ENCODE assay signal across 19 cellular contexts in genomic region chr10:58667658-58668310, GRCh38.
"Had no signal": no experiment of that assay in that cellular context is flagged by ENCODE, and none has a peak within 500 bp of the region (broad histone marks: within the 10 kb centered on the region; RNA-seq: fewer than 3 reads in every experiment).

No MANE protein-coding gene starts in this region.

- ATAC-seq: activated T-cell treated with anti-CD3 and anti-CD28 coated beads, Interleukin-2, amount 50 U/mL, for 4 hours; left ventricle myocardium superior; natural killer cell treated with Interleukin-12 subunit alpha and Interleukin-12 subunit beta and Interleukin-15 and Interleukin-18, amount 100 ng/mL, for 72 hours; stimulated activated naive CD8-positive, alpha-beta T cell treated with anti-CD3 and anti-CD28 coated beads, Interleukin-15, Interleukin-2, amounts not matched to agents 100 U/mL and 50 U/mL, for 24 hours had no signal

- H3K9me3 ChIP-seq: adrenal gland had no signal

- H3K27me3 ChIP-seq: adrenal gland, cardiac muscle cell, transverse colon had no signal

- H3K4me1 Mint-ChIP-seq: endodermal cell had no signal

- H3K4me3 ChIP-seq: adrenal gland, cardiac muscle cell, skin epidermis, transverse colon had no signal

- H3K27me3 Mint-ChIP-seq: activated CD4-positive, alpha-beta memory T cell treated with anti-CD3 and anti-CD28 coated beads, Interleukin-2, amount 10 ng/mL, durations not matched to agents 7 days and 5 days; natural killer cell treated with Interleukin-12 subunit alpha and Interleukin-12 subunit beta and Interleukin-15 and Interleukin-18, amount 100 ng/mL, for 72 hours had no signal

- H3K36me3 ChIP-seq: adrenal gland, cardiac muscle cell, transverse colon had no signal

- H3K4me3 Mint-ChIP-seq: activated CD4-positive, alpha-beta memory T cell treated with anti-CD3 and anti-CD28 coated beads, Interleukin-2, amount 10 ng/mL, durations not matched to agents 7 days and 5 days; activated T-cell treated with anti-CD3 and anti-CD28 coated beads, Interleukin-2, amount 50 U/mL, for 4 hours; endodermal cell; natural killer cell treated with Interleukin-12 subunit alpha and Interleukin-12 subunit beta and Interleukin-15 and Interleukin-18, amount 100 ng/mL, for 72 hours had no signal

- H3K27ac ChIP-seq: cardiac muscle cell, transverse colon had no signal

- DNase-seq: activated CD4-positive, alpha-beta memory T cell treated with anti-CD3 and anti-CD28 coated beads, Interleukin-2, amount 10 ng/mL, durations not matched to agents 7 days and 5 days; activated CD4-positive, alpha-beta T cell treated with anti-CD3 and anti-CD28 coated beads for 4 hours; activated effector memory CD4-positive, alpha-beta T cell treated with Interleukin-2 at 50 U/mL for 16 hours; activated naive CD4-positive, alpha-beta T cell treated with anti-CD3 and anti-CD28 coated beads, Interleukin-2, amount 50 U/mL, for 16 hours; activated T-cell treated with anti-CD3 and anti-CD28 coated beads, Interleukin-2, amount 50 U/mL, for 4 hours; adrenal gland; endodermal cell; erythroblast; hippocampal formation; left ventricle myocardium superior; mesendoderm; nucleus accumbens; posterior cingulate gyrus; retina; stimulated activated naive CD8-positive, alpha-beta T cell treated with anti-CD3 and anti-CD28 coated beads, Interleukin-15, Interleukin-2, amounts not matched to agents 100 U/mL and 50 U/mL, for 24 hours; transverse colon had no signal

- H3K27ac Mint-ChIP-seq: activated CD4-positive, alpha-beta memory T cell treated with anti-CD3 and anti-CD28 coated beads, Interleukin-2, amount 10 ng/mL, durations not matched to agents 7 days and 5 days; endodermal cell; natural killer cell treated with Interleukin-12 subunit alpha and Interleukin-12 subunit beta and Interleukin-15 and Interleukin-18, amount 100 ng/mL, for 72 hours had no signal
